ENCODE assay signal across 8 cellular contexts in genomic region chr1:180502361-180503273, GRCh38. TPM values are rescaled to one million over a fixed set of nuclear protein-coding genes. Genes with fewer than 3 reads are reported as not detected.
DNase-seq lines count a peak whose midpoint lies in the region; ATAC-seq and TF ChIP-seq lines count a peak whose summit lies in the region.

A gene with protein sequence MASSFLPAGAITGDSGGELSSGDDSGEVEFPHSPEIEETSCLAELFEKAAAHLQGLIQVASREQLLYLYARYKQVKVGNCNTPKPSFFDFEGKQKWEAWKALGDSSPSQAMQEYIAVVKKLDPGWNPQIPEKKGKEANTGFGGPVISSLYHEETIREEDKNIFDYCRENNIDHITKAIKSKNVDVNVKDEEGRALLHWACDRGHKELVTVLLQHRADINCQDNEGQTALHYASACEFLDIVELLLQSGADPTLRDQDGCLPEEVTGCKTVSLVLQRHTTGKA (minus strand): TSS chr1:180502577. CDS start chr1:180502266, 311 bp downstream.

- H3K4ac ChIP-seq in trophoblast cell (ENCODE audit: low read depth, low read length), result peak within 1 kb of the TSS; percentile 61

- H3K79me2 ChIP-seq in SU-DHL-6 (ENCODE audit: insufficient read depth, low read length) (peaks cover 46% of the 10 kb centered on the region), trophoblast cell (ENCODE audit: control insufficient read depth, insufficient read depth, low read length, poor library complexity) (peaks cover 9% of the 10 kb centered on the region)

- no peaks in the 10 kb centered on the region for H3K9me2 ChIP-seq in SU-DHL-6 (replicated peaks; ENCODE audit: insufficient read depth, low read length)

- H3K9me3 ChIP-seq in SU-DHL-6 (ENCODE audit: insufficient read depth, low read length) (no peaks in the 10 kb centered on the region), trophoblast cell (ENCODE audit: insufficient read depth, low read depth, low read length) (no peaks in the 10 kb centered on the region), tibial nerve (no peaks in the 10 kb centered on the region)

- peak within 1 kb of the TSS; percentile 38 for H3K14ac ChIP-seq in trophoblast cell (ENCODE audit: low read length)

- no peaks in the 10 kb centered on the region for H3K27me3 ChIP-seq in SU-DHL-6 (ENCODE audit: low read length)
- no peaks in the 10 kb centered on the region for H3K27me3 ChIP-seq in trophoblast cell (ENCODE audit: insufficient read depth, low read length)
- H3K27me3 ChIP-seq in tibial nerve, result no peaks in the 10 kb centered on the region

- H3K4me3 ChIP-seq in SU-DHL-6 (ENCODE audit: insufficient read depth, low read length, poor library complexity, severe bottlenecking), result peak within 1 kb of the TSS; percentile 73
- H3K4me3 ChIP-seq in trophoblast cell (ENCODE audit: low read depth, low read length), result peak within 1 kb of the TSS; percentile 79
- peak within 1 kb of the TSS; percentile 91 to 94 (median 92) for H3K4me3 ChIP-seq in tibial nerve

- ATAC-seq in HG02610 (IDR thresholded peaks at IDR 0.05; ENCODE audit: unreplicated experiment) (peak; percentile 83), Right ventricle myocardium superior (ENCODE audit: poor library complexity) (peak; percentile 95)
- peak; percentile 93 for ATAC-seq in activated naive CD8-positive, alpha-beta T cell treated with anti-CD3 and anti-CD28 coated beads, Interleukin-2, amount 10 ng/mL, durations not matched to agents 7 days and 5 days (ENCODE audit: low read depth)

- peaks cover 2% of the 10 kb centered on the region for H3K27me3 Mint-ChIP-seq in activated naive CD8-positive, alpha-beta T cell treated with anti-CD3 and anti-CD28 coated beads, Interleukin-2, amount 10 ng/mL, durations not matched to agents 7 days and 5 days

- peaks cover 6% of the 10 kb centered on the region for H3K36me3 Mint-ChIP-seq in activated naive CD8-positive, alpha-beta T cell treated with anti-CD3 and anti-CD28 coated beads, Interleukin-2, amount 10 ng/mL, durations not matched to agents 7 days and 5 days

- H3K27ac ChIP-seq in SU-DHL-6 (ENCODE audit: low read depth, low read length) (peak within 1 kb of the TSS; percentile 77), trophoblast cell (ENCODE audit: low read depth, low read length) (peak within 1 kb of the TSS; percentile 62), tibial nerve (peak within 1 kb of the TSS; percentile 88 to 96 (median 94))

- no peak within 1 kb of the TSS for H3K23ac ChIP-seq in trophoblast cell (ENCODE audit: low read length)

- peak within 1 kb of the TSS; percentile 77 for H4K12ac ChIP-seq in trophoblast cell (ENCODE audit: low read depth, low read length)

- H3K27ac Mint-ChIP-seq in activated naive CD8-positive, alpha-beta T cell treated with anti-CD3 and anti-CD28 coated beads, Interleukin-2, amount 10 ng/mL, durations not matched to agents 7 days and 5 days, result peak within 1 kb of the TSS; percentile 96

- peak within 1 kb of the TSS; percentile 73 for H3K4me2 ChIP-seq in SU-DHL-6 (ENCODE audit: low read depth, low read length, poor library complexity, severe bottlenecking)
- H3K4me2 ChIP-seq in trophoblast cell (ENCODE audit: low read length), result peak within 1 kb of the TSS; percentile 81

- peak; percentile 31 to 51 for TF ChIP-seq POLR2A in tibial nerve (IDR thresholded peaks at IDR 0.05)

- no peak within 1 kb of the TSS for H2AK5ac ChIP-seq in trophoblast cell (ENCODE audit: low read length)

- H3F3A ChIP-seq in SU-DHL-6 (ENCODE audit: insufficient read depth), result peaks cover 4% of the 10 kb centered on the region; the same call in 1 of the 2 replicates

- WGBS in trophoblast cell (ENCODE audit: extremely low coverage, insufficient coverage, insufficient read length), result no CpG with 5 or more reads among the region's 83 CpGs
- WGBS in tibial nerve, 2 donors, result 0 to 1% methylated on average over 58 to 69 of the region's 83 CpGs

- POLR2A ChIA-PET in activated naive CD8-positive, alpha-beta T cell treated with anti-CD3 and anti-CD28 coated beads, Interleukin-2, amount 10 ng/mL, durations not matched to agents 7 days and 5 days (lab: Charles Lee), result interaction anchor here (0.8 to 1.8 kb wide), 10 partner anchors 9 to 588 kb away, joined by 3 to 7 read pairs (median 4); partner anchors contain the start of gene XPR1

- H4K91ac ChIP-seq in trophoblast cell (ENCODE audit: low read depth, low read length), result peak within 1 kb of the TSS; percentile 40

- H3K4me1 ChIP-seq in trophoblast cell (ENCODE audit: control insufficient read depth in 1 of 2, insufficient read depth in 2 of 2, low read length in 2 of 2), result peaks cover 2 to 3% of the 10 kb centered on the region in 2 experiments
- peaks cover 0 to 57% (median 18%) of the 10 kb centered on the region in 4 donors for H3K4me1 ChIP-seq in tibial nerve

- H2BK5ac ChIP-seq in trophoblast cell (ENCODE audit: low read depth, low read length, poor library complexity), result peak within 1 kb of the TSS; percentile 28

- peak within 1 kb of the TSS; percentile 69 for H4K8ac ChIP-seq in trophoblast cell (ENCODE audit: low read depth, low read length)

- H3K36me3 ChIP-seq in SU-DHL-6 (ENCODE audit: low read length) (peaks cover 8% of the 10 kb centered on the region; the same call in 1 of the 2 replicates), trophoblast cell (ENCODE audit: control insufficient read depth in 1 of 2, insufficient read depth in 2 of 2, low read length in 2 of 2) (peaks cover 0 to 3% of the 10 kb centered on the region in 2 experiments), tibial nerve (no peaks in the 10 kb centered on the region)

- peak within 1 kb of the TSS; percentile 99 for H3K4me3 Mint-ChIP-seq in activated naive CD8-positive, alpha-beta T cell treated with anti-CD3 and anti-CD28 coated beads, Interleukin-2, amount 10 ng/mL, durations not matched to agents 7 days and 5 days

- peak; percentile 35 for TF ChIP-seq CTCF in GM12873 (IDR thresholded peaks at IDR 0.05; ENCODE audit: insufficient read depth, low read depth, low read length, missing control alignments)
- no peak for TF ChIP-seq CTCF in SU-DHL-6 (IDR thresholded peaks at IDR 0.05; ENCODE audit: insufficient read depth, low read length, poor library complexity, severe bottlenecking)
- peak in 4 of 5 experiments; percentile 7 to 52 (median 31) for TF ChIP-seq CTCF in tibial nerve (IDR thresholded peaks at IDR 0.05)

- peak within 1 kb of the TSS; percentile 13 for H2BK120ac ChIP-seq in trophoblast cell (ENCODE audit: insufficient read depth, low read length, poor library complexity)

- H2BK12ac ChIP-seq in trophoblast cell (ENCODE audit: low read length), result no peak within 1 kb of the TSS

- H3K9me3 Mint-ChIP-seq in activated naive CD8-positive, alpha-beta T cell treated with anti-CD3 and anti-CD28 coated beads, Interleukin-2, amount 10 ng/mL, durations not matched to agents 7 days and 5 days, result no peaks in the 10 kb centered on the region

- DNase-seq in NCI-H1048 (lab: John Stamatoyannopoulos, UW), result peak; percentile 86
- DNase-seq in activated naive CD8-positive, alpha-beta T cell treated with anti-CD3 and anti-CD28 coated beads, Interleukin-2, amount 10 ng/mL, durations not matched to agents 7 days and 5 days, result peak; percentile 92
- peak; percentile 92 for DNase-seq in Right ventricle myocardium superior
- peak; percentile 68 to 83 for DNase-seq in trophoblast cell
- peak; percentile 59 to 68 for DNase-seq in tibial nerve (ENCODE audit: low spot score in 2 of 2)

- TF ChIP-seq EP300 in tibial nerve (IDR thresholded peaks at IDR 0.05), result peak in 1 of 2 donors; percentile 84

- peaks cover 15% of the 10 kb centered on the region for H3K4me1 Mint-ChIP-seq in activated naive CD8-positive, alpha-beta T cell treated with anti-CD3 and anti-CD28 coated beads, Interleukin-2, amount 10 ng/mL, durations not matched to agents 7 days and 5 days

- H3K79me1 ChIP-seq in trophoblast cell (ENCODE audit: low read length), result peaks cover 11% of the 10 kb centered on the region

- H4K20me1 ChIP-seq in SU-DHL-6 (ENCODE audit: low read depth, low read length), result no peaks in the 10 kb centered on the region; the same call in 1 of the 2 replicates

- H3K9ac ChIP-seq in SU-DHL-6 (ENCODE audit: low read length) (peak within 1 kb of the TSS; percentile 76), trophoblast cell (ENCODE audit: low read length) (peak within 1 kb of the TSS; percentile 75)

- intact Hi-C loops in Right ventricle myocardium superior (cut with DNase I), result no loop called here

- H3K18ac ChIP-seq in trophoblast cell (ENCODE audit: low read length), result peak within 1 kb of the TSS; percentile 21

- H2AFZ ChIP-seq in SU-DHL-6 (ENCODE audit: low read depth, low read length, severe bottlenecking) (peak within 1 kb of the TSS; percentile 91), trophoblast cell (ENCODE audit: insufficient read depth, low read length, poor library complexity) (peak within 1 kb of the TSS; percentile 21)

RNA-seq across cellular contexts. Expression of the gene that starts here (rescaled TPM):
- total RNA-seq in activated naive CD8-positive, alpha-beta T cell treated with anti-CD3 and anti-CD28 coated beads, Interleukin-2, amount 10 ng/mL, durations not matched to agents 7 days and 5 days, result 10 to 100 TPM; 45.7 to 49.3 TPM
- 16.2 TPM for total RNA-seq in Right ventricle myocardium superior
- 25.2 and 25.9 TPM in 2 replicates for polyA plus RNA-seq in trophoblast cell (2013)
- total RNA-seq in tibial nerve, result 10 to 100 TPM; 55.7 to 61.8 (median 57.2) TPM

Comparison
In these comparisons a context has a peak if more than half of its experiments do, and no peak if none do; other contexts are left out.
1. Peak in every context shown above with its lines: DNase-seq, ATAC-seq, H3K4me3 ChIP-seq and H3K27ac ChIP-seq.